ENCODE assay signal across 21 cellular contexts in the genomic region with DNA sequence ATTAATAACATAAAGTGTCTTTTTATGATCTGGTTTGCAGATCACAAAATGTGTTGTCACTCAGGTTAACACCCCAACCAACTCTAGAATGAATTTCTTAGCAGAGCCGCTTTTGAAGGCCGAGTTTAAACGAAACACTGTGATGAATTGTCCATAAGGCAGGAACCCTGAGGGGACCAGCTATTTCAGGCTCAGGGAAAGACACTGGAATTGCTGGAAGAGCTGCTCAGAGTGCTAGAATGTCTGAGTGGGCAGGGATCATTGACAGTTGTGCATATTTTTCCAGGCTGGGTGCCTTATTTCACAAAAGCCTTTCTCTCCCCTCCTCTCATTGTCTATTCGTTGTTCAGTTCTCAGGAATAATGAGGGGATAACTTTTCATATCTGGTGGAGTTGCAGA.
DNase-seq lines count a peak whose midpoint lies in the region; ATAC-seq and TF ChIP-seq lines count a peak whose summit lies in the region.
"Had no signal": no experiment of that assay in that cellular context is flagged by ENCODE, and none has a peak within 500 bp of the region (broad histone marks: within the 10 kb centered on the region; RNA-seq: fewer than 3 reads in every experiment).

No MANE protein-coding gene starts in this region.

- H3K27me3 ChIP-seq in right atrium auricular region: no peaks in the 10 kb centered on the region
- H3K27me3 ChIP-seq in mesenchymal stem cell (ENCODE audit: control insufficient read depth in 1 of 2, insufficient read depth in 1 of 2, low read length in 2 of 2): no peaks in the 10 kb centered on the region
- H3K27me3 ChIP-seq in parathyroid adenoma (ENCODE audit: control insufficient read depth, insufficient read depth, low read length): no peaks in the 10 kb centered on the region
- H3K27me3 ChIP-seq: Peyer's patch had no signal

- H2BK15ac ChIP-seq in mesenchymal stem cell (ENCODE audit: low read depth, poor library complexity, severe bottlenecking): no peak overlapping the region

- TF ChIP-seq POLR2A in lower leg skin (IDR thresholded peaks at IDR 0.05): no peak

- H3K23ac ChIP-seq in mesenchymal stem cell (ENCODE audit: low read length in 2 of 2): no peak overlapping the region

- H2BK5ac ChIP-seq in mesenchymal stem cell (ENCODE audit: low read depth, low read length, poor library complexity, severe bottlenecking): no peak overlapping the region

- H3K14ac ChIP-seq in mesenchymal stem cell (ENCODE audit: low read length in 2 of 2): no peak overlapping the region

- H2BK12ac ChIP-seq in mesenchymal stem cell (ENCODE audit: low read length in 2 of 2): no peak overlapping the region

- H3K4ac ChIP-seq in mesenchymal stem cell (ENCODE audit: low read depth in 1 of 2, low read length in 2 of 2): no peak overlapping the region

- H3K4me2 ChIP-seq in mesenchymal stem cell (ENCODE audit: low read length, poor library complexity, severe bottlenecking) (no peak overlapping the region), parathyroid adenoma (ENCODE audit: low read length) (no peak overlapping the region)

- H2AFZ ChIP-seq in mesenchymal stem cell (ENCODE audit: low read depth, low read length): no peak overlapping the region
- peak overlapping the region; percentile 14 for H2AFZ ChIP-seq in parathyroid adenoma

- no peak overlapping the region for H3K4me3 ChIP-seq in right atrium auricular region
- H3K4me3 ChIP-seq in mesenchymal stem cell (ENCODE audit: insufficient read depth in 1 of 2, low read depth in 1 of 2, low read length in 2 of 2): no peak overlapping the region
- no peak overlapping the region for H3K4me3 ChIP-seq in parathyroid adenoma (ENCODE audit: low read depth, low read length)
- H3K4me3 ChIP-seq in lower leg skin (ENCODE audit: low read depth, poor library complexity, severe bottlenecking): no peak overlapping the region
- H3K4me3 ChIP-seq: Peyer's patch had no signal

- H3K18ac ChIP-seq in mesenchymal stem cell (ENCODE audit: low read depth in 1 of 2, low read length in 2 of 2): no peak overlapping the region

- H3K36me3 ChIP-seq in right atrium auricular region (no peaks in the 10 kb centered on the region), mesenchymal stem cell (ENCODE audit: control insufficient read depth in 1 of 2, insufficient read depth in 2 of 2, low read depth in 1 of 2, low read length in 2 of 2) (no peaks in the 10 kb centered on the region), parathyroid adenoma (ENCODE audit: control insufficient read depth, insufficient read depth, low read length) (no peaks in the 10 kb centered on the region)
- H3K36me3 ChIP-seq: Peyer's patch had no signal

- no peaks in the 10 kb centered on the region for H3K4me1 Mint-ChIP-seq in stimulated activated effector memory CD8-positive, alpha-beta T cell treated with anti-CD3 and anti-CD28 coated beads, Interleukin-12 subunit alpha, Interleukin-12 subunit beta, amount 100 ng/mL, for 72 hours
- H3K4me1 Mint-ChIP-seq: IgD-negative memory B cell had no signal

- intact Hi-C loops in left ventricle myocardium superior (cut with micrococcal nuclease) (no loop called here), lower leg skin (cut with DNase I; ENCODE audit: low total_unique reads) (no loop called here)

- no peaks in the 10 kb centered on the region for H3K79me2 ChIP-seq in parathyroid adenoma

- H4K91ac ChIP-seq in mesenchymal stem cell (ENCODE audit: low read length): no peak overlapping the region

- DNase-seq in left ventricle myocardium superior (no peak), right atrium auricular region (ENCODE audit: low spot score) (no peak), mesenchymal stem cell (no peak), lower leg skin (ENCODE audit: low spot score in 2 of 2) (no peak), NCI-H2107 treated with DMSO at 0.1 percent for 48 hours (lab: John Stamatoyannopoulos, UW; ENCODE audit: unreplicated experiment) (no peak)
- no peak for DNase-seq in stimulated activated effector memory CD8-positive, alpha-beta T cell treated with anti-CD3 and anti-CD28 coated beads, Interleukin-12 subunit alpha, Interleukin-12 subunit beta, amount 100 ng/mL, for 72 hours (ENCODE audit: low spot score in 2 of 2)
- DNase-seq: AML-193; C1 segment of cervical spinal cord; CD8-positive, alpha-beta T cell; DMS153; H7; NCI-H1105; NCI-H146; NCI-H2029; NCI-H226; NCI-H510A treated with DMSO at 0.1 percent for 48 hours; NCI-H748 treated with DMSO at 0.1 percent for 48 hours; NK-92 treated with Interleukin-12 subunit alpha and Interleukin-12 subunit beta, amount 100 ng/mL, for 24 hours; Peyer's patch had no signal

- H4K8ac ChIP-seq in mesenchymal stem cell (ENCODE audit: low read length): peak overlapping the region; percentile 4

- WGBS in mesenchymal stem cell: 95% methylated on average over 4 of the region's 4 CpGs
- 68 to 73% methylated on average over 4 of the region's 4 CpGs for WGBS in lower leg skin, 2 donors

- no peak overlapping the region for H3K4me3 Mint-ChIP-seq in stimulated activated effector memory CD8-positive, alpha-beta T cell treated with anti-CD3 and anti-CD28 coated beads, Interleukin-12 subunit alpha, Interleukin-12 subunit beta, amount 100 ng/mL, for 72 hours
- H3K4me3 Mint-ChIP-seq: CD8-positive, alpha-beta T cell; IgD-negative memory B cell had no signal

- peaks cover 0 to 6% of the 10 kb centered on the region in 2 donors for H3K4me1 ChIP-seq in right atrium auricular region
- peaks cover 2% of the 10 kb centered on the region for H3K4me1 ChIP-seq in mesenchymal stem cell (ENCODE audit: control insufficient read depth, insufficient read depth, low read depth, low read length)
- H3K4me1 ChIP-seq in parathyroid adenoma: no peaks in the 10 kb centered on the region
- H3K4me1 ChIP-seq: Peyer's patch had no signal

- no peak overlapping the region for H2BK120ac ChIP-seq in mesenchymal stem cell (ENCODE audit: low read depth, low read length)

- H2AK5ac ChIP-seq in mesenchymal stem cell (ENCODE audit: low read length, severe bottlenecking): no peak overlapping the region

- ATAC-seq in left ventricle myocardium superior: peak; percentile 33
- ATAC-seq in stimulated activated effector memory CD8-positive, alpha-beta T cell treated with anti-CD3 and anti-CD28 coated beads, Interleukin-12 subunit alpha, Interleukin-12 subunit beta, amount 100 ng/mL, for 72 hours: no peak
- ATAC-seq: CD8-positive, alpha-beta T cell had no signal

- H3K9me3 Mint-ChIP-seq in stimulated activated effector memory CD8-positive, alpha-beta T cell treated with anti-CD3 and anti-CD28 coated beads, Interleukin-12 subunit alpha, Interleukin-12 subunit beta, amount 100 ng/mL, for 72 hours: no peaks in the 10 kb centered on the region
- H3K9me3 Mint-ChIP-seq: CD8-positive, alpha-beta T cell; IgD-negative memory B cell had no signal

- no peak overlapping the region for H3K27ac Mint-ChIP-seq in stimulated activated effector memory CD8-positive, alpha-beta T cell treated with anti-CD3 and anti-CD28 coated beads, Interleukin-12 subunit alpha, Interleukin-12 subunit beta, amount 100 ng/mL, for 72 hours
- H3K27ac Mint-ChIP-seq: CD8-positive, alpha-beta T cell; IgD-negative memory B cell had no signal

- no peak for TF ChIP-seq CTCF in right atrium auricular region (IDR thresholded peaks at IDR 0.05)
- TF ChIP-seq CTCF in parathyroid adenoma (IDR thresholded peaks at IDR 0.05): no peak
- TF ChIP-seq CTCF in lower leg skin (IDR thresholded peaks at IDR 0.05): no peak

- no peaks in the 10 kb centered on the region for H3K9me3 ChIP-seq in right atrium auricular region
- H3K9me3 ChIP-seq in mesenchymal stem cell (ENCODE audit: control insufficient read depth, low read length): no peaks in the 10 kb centered on the region
- H3K9me3 ChIP-seq in parathyroid adenoma (ENCODE audit: control insufficient read depth, low read length): no peaks in the 10 kb centered on the region
- H3K9me3 ChIP-seq: Peyer's patch had no signal

- H3K79me1 ChIP-seq in mesenchymal stem cell (replicated peaks; ENCODE audit: low read length, poor library complexity, severe bottlenecking): no peaks in the 10 kb centered on the region

- H3K9ac ChIP-seq in mesenchymal stem cell (ENCODE audit: low read length): no peak overlapping the region
- no peak overlapping the region for H3K9ac ChIP-seq in parathyroid adenoma

- peak overlapping the region in 1 of 2 donors; percentile 12 for H3K27ac ChIP-seq in right atrium auricular region
- H3K27ac ChIP-seq in mesenchymal stem cell (ENCODE audit: low read length, poor library complexity, severe bottlenecking): no peak overlapping the region
- no peak overlapping the region for H3K27ac ChIP-seq in parathyroid adenoma
- H3K27ac ChIP-seq: Peyer's patch had no signal

- H3K36me3 Mint-ChIP-seq in stimulated activated effector memory CD8-positive, alpha-beta T cell treated with anti-CD3 and anti-CD28 coated beads, Interleukin-12 subunit alpha, Interleukin-12 subunit beta, amount 100 ng/mL, for 72 hours: no peaks in the 10 kb centered on the region
- H3K36me3 Mint-ChIP-seq: CD8-positive, alpha-beta T cell; IgD-negative memory B cell had no signal
